ENCODE assay signal across 1 cellular context in the genomic region with DNA sequence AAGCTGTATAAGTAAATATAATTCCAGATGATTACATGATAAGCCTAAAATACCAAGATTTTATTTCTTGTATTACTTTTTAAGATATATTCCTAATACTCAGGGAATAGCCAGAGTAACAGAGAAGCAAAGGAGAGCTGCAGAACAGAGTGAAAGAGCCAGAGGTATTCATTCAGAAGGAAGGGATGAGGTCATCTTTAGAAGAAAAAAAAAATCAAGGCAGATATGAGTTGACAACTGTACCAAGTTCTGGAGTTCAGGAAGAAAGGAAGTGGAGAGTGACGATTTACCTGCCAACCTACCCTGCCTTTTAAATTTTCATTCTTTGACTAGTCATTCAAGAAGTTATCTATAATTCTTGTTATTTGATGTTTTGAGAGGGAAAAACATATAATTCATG.
TF ChIP-seq lines count a peak whose summit lies in the region.

No MANE protein-coding gene starts in this region.

TF ChIP-seq in HepG2, 621 proteins besides CTCF, POLR2A, EP300 and RAD21:
- TF ChIP-seq ZNF782 (CRISPR knock-in tag; IDR thresholded peaks at IDR 0.05; ENCODE audit: borderline replicate concordance) (no peak), SAP130 (CRISPR knock-in tag; IDR thresholded peaks at IDR 0.05; ENCODE audit: low read depth) (0 out of 2 replicates have a peak, but pooled peaks have one; percentile 14), ATF7 (IDR thresholded peaks at IDR 0.05) (peak; percentile 93), ATF7 (CRISPR knock-in tag; IDR thresholded peaks at IDR 0.05) (no peak)
